In genomic region chr5:180090098-180090768, GRCh38 we compare ENCODE assay signal across 1 cellular context.
TF ChIP-seq lines count a peak whose summit lies in the region.

No MANE protein-coding gene starts in this region.

TF ChIP-seq in HEK293, 187 proteins besides CTCF, POLR2A, EP300 and RAD21 (continued from another document and continues in another):
- TF ChIP-seq PRDM4 (tag by site-specific recombination; IDR thresholded peaks at IDR 0.05) (0 out of 2 replicates have a peak, but pooled peaks have one; percentile 30), ZNF274 (IDR thresholded peaks at IDR 0.05; ENCODE audit: low read length) (no peak), ZNF274 (tag by site-specific recombination; IDR thresholded peaks at IDR 0.05; ENCODE audit: borderline replicate concordance) (no peak), GFI1B (tag by site-specific recombination; IDR thresholded peaks at IDR 0.05) (peak; percentile 68; the same call in 1 of the 2 replicates), TSHZ1 (tag by site-specific recombination; IDR thresholded peaks at IDR 0.05; ENCODE audit: borderline replicate concordance) (no peak), HOXC10 (CRISPR knock-in tag; IDR thresholded peaks at IDR 0.05) (no peak), ZNF785 (tag by site-specific recombination; IDR thresholded peaks at IDR 0.05) (peak; percentile 91), ZNF747 (tag by site-specific recombination; IDR thresholded peaks at IDR 0.05) (no peak), ZNF366 (tag by site-specific recombination; conservative IDR thresholded peaks at IDR 0.05) (peak; percentile 73), ZNF707 (tag by site-specific recombination; IDR thresholded peaks at IDR 0.05) (no peak), ZNF623 (tag by site-specific recombination; IDR thresholded peaks at IDR 0.05) (no peak), KLF8 (tag by site-specific recombination; IDR thresholded peaks at IDR 0.05) (peak; percentile 83), EGR2 (tag by site-specific recombination; IDR thresholded peaks at IDR 0.05; ENCODE audit: low read depth) (peak; percentile 90), ZNF514 (tag by site-specific recombination; IDR thresholded peaks at IDR 0.05) (no peak), ZNF768 (tag by site-specific recombination; IDR thresholded peaks at IDR 0.05) (no peak; the same call in 1 of the 2 replicates), ZNF362 (tag by site-specific recombination; IDR thresholded peaks at IDR 0.05) (peak; percentile 94), ZNF76 (tag by site-specific recombination; IDR thresholded peaks at IDR 0.05; ENCODE audit: borderline replicate concordance, low read depth) (peak; percentile 47; the same call in 1 of the 2 replicates), ZNF248 (tag by site-specific recombination; IDR thresholded peaks at IDR 0.05) (no peak), MEIS1 (CRISPR knock-in tag; IDR thresholded peaks at IDR 0.05; ENCODE audit: borderline replicate concordance) (no peak), ZIC2 (tag by site-specific recombination; IDR thresholded peaks at IDR 0.05) (peak; percentile 85), ZNF324 (tag by site-specific recombination; IDR thresholded peaks at IDR 0.05) (peak; percentile 71; the same call in 1 of the 2 replicates), ZNF354C (tag by site-specific recombination; IDR thresholded peaks at IDR 0.05; ENCODE audit: borderline replicate concordance, low read depth) (no peak), ZNF174 (tag by site-specific recombination; IDR thresholded peaks at IDR 0.05) (no peak), ZBTB1 (tag by site-specific recombination; IDR thresholded peaks at IDR 0.05) (0 out of 2 replicates have a peak, but pooled peaks have one; percentile 69), ZNF202 (tag by site-specific recombination; IDR thresholded peaks at IDR 0.05; ENCODE audit: borderline replicate concordance) (no peak), ZNF521 (tag by site-specific recombination; IDR thresholded peaks at IDR 0.05) (no peak), ZNF416 (tag by site-specific recombination; IDR thresholded peaks at IDR 0.05) (no peak), REPIN1 (tag by site-specific recombination; IDR thresholded peaks at IDR 0.05; ENCODE audit: low read depth) (no peak), GLI4 (tag by site-specific recombination; IDR thresholded peaks at IDR 0.05) (no peak), SP3 (tag by site-specific recombination; IDR thresholded peaks at IDR 0.05) (peak; percentile 87), ZNF510 (tag by site-specific recombination; IDR thresholded peaks at IDR 0.05; ENCODE audit: insufficient replicate concordance) (no peak), SETDB1 (IDR thresholded peaks at IDR 0.05; ENCODE audit: insufficient read length, low read length) (no peak), PRDM6 (tag by site-specific recombination; IDR thresholded peaks at IDR 0.05) (no peak; the same call in 1 of the 2 replicates), ZBTB7A (tag by site-specific recombination; IDR thresholded peaks at IDR 0.05; ENCODE audit: low read depth) (no peak), TRIM28 (IDR thresholded peaks at IDR 0.05; ENCODE audit: borderline replicate concordance, low read length) (no peak), ZNF157 (tag by site-specific recombination; IDR thresholded peaks at IDR 0.05) (no peak), ZNF404 (tag by site-specific recombination; IDR thresholded peaks at IDR 0.05) (no peak), ZNF529 (tag by site-specific recombination; IDR thresholded peaks at IDR 0.05; ENCODE audit: insufficient replicate concordance) (no peak), ZNF302 (tag by site-specific recombination; IDR thresholded peaks at IDR 0.05; ENCODE audit: low read depth) (no peak), ZBTB8A (tag by site-specific recombination; IDR thresholded peaks at IDR 0.05) (peak; percentile 100), ZNF530 (tag by site-specific recombination; IDR thresholded peaks at IDR 0.05; ENCODE audit: low read depth) (no peak), ZNF433 (tag by site-specific recombination; IDR thresholded peaks at IDR 0.05; ENCODE audit: low read depth) (no peak), ZNF211 (tag by site-specific recombination; IDR thresholded peaks at IDR 0.05; ENCODE audit: low read depth) (no peak), SCRT2 (tag by site-specific recombination; IDR thresholded peaks at IDR 0.05) (no peak), ZNF37A (tag by site-specific recombination; IDR thresholded peaks at IDR 0.05) (no peak), ZNF223 (tag by site-specific recombination; IDR thresholded peaks at IDR 0.05) (peak; percentile 27; the same call in 1 of the 2 replicates)
- TF ChIP-seq, protein P1, sequence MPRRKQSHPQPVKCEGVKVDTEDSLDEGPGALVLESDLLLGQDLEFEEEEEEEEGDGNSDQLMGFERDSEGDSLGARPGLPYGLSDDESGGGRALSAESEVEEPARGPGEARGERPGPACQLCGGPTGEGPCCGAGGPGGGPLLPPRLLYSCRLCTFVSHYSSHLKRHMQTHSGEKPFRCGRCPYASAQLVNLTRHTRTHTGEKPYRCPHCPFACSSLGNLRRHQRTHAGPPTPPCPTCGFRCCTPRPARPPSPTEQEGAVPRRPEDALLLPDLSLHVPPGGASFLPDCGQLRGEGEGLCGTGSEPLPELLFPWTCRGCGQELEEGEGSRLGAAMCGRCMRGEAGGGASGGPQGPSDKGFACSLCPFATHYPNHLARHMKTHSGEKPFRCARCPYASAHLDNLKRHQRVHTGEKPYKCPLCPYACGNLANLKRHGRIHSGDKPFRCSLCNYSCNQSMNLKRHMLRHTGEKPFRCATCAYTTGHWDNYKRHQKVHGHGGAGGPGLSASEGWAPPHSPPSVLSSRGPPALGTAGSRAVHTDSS (tag by site-specific recombination; IDR thresholded peaks at IDR 0.05): no peak
- TF ChIP-seq, protein P2, sequence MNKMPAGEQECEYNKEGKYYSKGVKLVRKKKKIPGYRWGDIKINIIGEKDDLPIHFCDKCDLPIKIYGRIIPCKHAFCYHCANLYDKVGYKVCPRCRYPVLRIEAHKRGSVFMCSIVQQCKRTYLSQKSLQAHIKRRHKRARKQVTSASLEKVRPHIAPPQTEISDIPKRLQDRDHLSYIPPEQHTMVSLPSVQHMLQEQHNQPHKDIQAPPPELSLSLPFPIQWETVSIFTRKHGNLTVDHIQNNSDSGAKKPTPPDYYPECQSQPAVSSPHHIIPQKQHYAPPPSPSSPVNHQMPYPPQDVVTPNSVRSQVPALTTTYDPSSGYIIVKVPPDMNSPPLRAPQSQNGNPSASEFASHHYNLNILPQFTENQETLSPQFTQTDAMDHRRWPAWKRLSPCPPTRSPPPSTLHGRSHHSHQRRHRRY (tag by site-specific recombination; IDR thresholded peaks at IDR 0.05): no peak
- TF ChIP-seq, protein P3, sequence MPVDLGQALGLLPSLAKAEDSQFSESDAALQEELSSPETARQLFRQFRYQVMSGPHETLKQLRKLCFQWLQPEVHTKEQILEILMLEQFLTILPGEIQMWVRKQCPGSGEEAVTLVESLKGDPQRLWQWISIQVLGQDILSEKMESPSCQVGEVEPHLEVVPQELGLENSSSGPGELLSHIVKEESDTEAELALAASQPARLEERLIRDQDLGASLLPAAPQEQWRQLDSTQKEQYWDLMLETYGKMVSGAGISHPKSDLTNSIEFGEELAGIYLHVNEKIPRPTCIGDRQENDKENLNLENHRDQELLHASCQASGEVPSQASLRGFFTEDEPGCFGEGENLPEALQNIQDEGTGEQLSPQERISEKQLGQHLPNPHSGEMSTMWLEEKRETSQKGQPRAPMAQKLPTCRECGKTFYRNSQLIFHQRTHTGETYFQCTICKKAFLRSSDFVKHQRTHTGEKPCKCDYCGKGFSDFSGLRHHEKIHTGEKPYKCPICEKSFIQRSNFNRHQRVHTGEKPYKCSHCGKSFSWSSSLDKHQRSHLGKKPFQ (tag by site-specific recombination; IDR thresholded peaks at IDR 0.05): 0 out of 2 replicates have a peak, but pooled peaks have one; percentile 24
- TF ChIP-seq, protein P4, sequence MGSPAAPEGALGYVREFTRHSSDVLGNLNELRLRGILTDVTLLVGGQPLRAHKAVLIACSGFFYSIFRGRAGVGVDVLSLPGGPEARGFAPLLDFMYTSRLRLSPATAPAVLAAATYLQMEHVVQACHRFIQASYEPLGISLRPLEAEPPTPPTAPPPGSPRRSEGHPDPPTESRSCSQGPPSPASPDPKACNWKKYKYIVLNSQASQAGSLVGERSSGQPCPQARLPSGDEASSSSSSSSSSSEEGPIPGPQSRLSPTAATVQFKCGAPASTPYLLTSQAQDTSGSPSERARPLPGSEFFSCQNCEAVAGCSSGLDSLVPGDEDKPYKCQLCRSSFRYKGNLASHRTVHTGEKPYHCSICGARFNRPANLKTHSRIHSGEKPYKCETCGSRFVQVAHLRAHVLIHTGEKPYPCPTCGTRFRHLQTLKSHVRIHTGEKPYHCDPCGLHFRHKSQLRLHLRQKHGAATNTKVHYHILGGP (tag by site-specific recombination; IDR thresholded peaks at IDR 0.05): no peak
